25 cellular contexts compared by ENCODE assay signal in genomic region chr1:204033321-204033720, GRCh38. TPM values are rescaled to one million over a fixed set of nuclear protein-coding genes. Genes with fewer than 3 reads are reported as not detected.
A peak's percentile ranks its signal among the peaks of the same experiment; 100 is the strongest.
DNase-seq lines count a peak whose midpoint lies in the region; ATAC-seq, FAIRE-seq and TF ChIP-seq lines count a peak whose summit lies in the region.
"Had no signal": no experiment of that assay in that cellular context is flagged by ENCODE, and none has a peak within 500 bp of the region (broad histone marks: within the 10 kb centered on the region; RNA-seq: fewer than 3 reads in every experiment).

No MANE protein-coding gene starts in this region.

- H2AFZ ChIP-seq in GM23338, result peak overlapping the region; percentile 63; the same call in 1 of the 2 replicates

- no peak overlapping the region for H3K27ac ChIP-seq in GM23338 (ENCODE audit: low read depth)
- H3K27ac ChIP-seq: A549; BLaER1 treated with 17β-estradiol and CSF1 and Interleukin-3, amounts not matched to agents 10 nM and 100 nM had no signal

- H3K4me1 Mint-ChIP-seq in GM23338 (peaks cover 14% of the 10 kb centered on the region), nephron progenitor cell (peaks cover 53% of the 10 kb centered on the region)
- H3K4me1 Mint-ChIP-seq: CD8-positive, alpha-beta memory T cell had no signal

- H3K36me3 Mint-ChIP-seq in GM23338 (ENCODE audit: low read depth), result no peaks in the 10 kb centered on the region
- H3K36me3 Mint-ChIP-seq in nephron progenitor cell (ENCODE audit: low read depth), result peaks cover 3% of the 10 kb centered on the region
- H3K36me3 Mint-ChIP-seq: CD14-positive monocyte; CD8-positive, alpha-beta memory T cell had no signal

- no peak overlapping the region for H3K4me3 Mint-ChIP-seq in GM23338
- no peak overlapping the region for H3K4me3 Mint-ChIP-seq in nephron progenitor cell
- H3K4me3 Mint-ChIP-seq: CD14-positive monocyte; CD4-positive, alpha-beta T cell; CD8-positive, alpha-beta memory T cell had no signal

- TF ChIP-seq RAD21 in Ishikawa (IDR thresholded peaks at IDR 0.05; ENCODE audit: low read depth), result no peak

- no peaks in the 10 kb centered on the region for H3F3A ChIP-seq in GM23338 (replicated peaks; ENCODE audit: low read depth)

- H3K27me3 Mint-ChIP-seq in GM23338 (ENCODE audit: insufficient read depth, low read depth, poor library complexity) (peaks cover 8% of the 10 kb centered on the region), nephron progenitor cell (ENCODE audit: low read depth, poor library complexity) (peaks cover 4% of the 10 kb centered on the region)

- no peak for FAIRE-seq in GM19239 (lab: Jason Lieb, UNC)
- FAIRE-seq: A549, D721Med, GM12891, GM18507, H1 had no signal

- TF ChIP-seq CTCF in GM23338 (conservative IDR thresholded peaks at IDR 0.05; ENCODE audit: low read depth in 2 of 2) (no peak), nephron progenitor cell (IDR thresholded peaks at IDR 0.05) (no peak)

- DNase-seq in GM23338 (ENCODE audit: low spot score) (no peak), nephron progenitor cell (no peak), activated gamma-delta T cell treated with Interleukin-2 at 50 U/mL for 16 hours (no peak), GM19239 (ENCODE audit: insufficient read length, low spot score) (no peak)
- no peak for DNase-seq in stimulated activated CD4-positive, alpha-beta T cell treated with anti-CD3 and anti-CD28 coated beads, Interleukin-4, amount 100 ng/mL, for 1 hour
- DNase-seq: 8988T; ACHN; AML-193; CD4-positive, alpha-beta T cell; CD8-positive, alpha-beta memory T cell; DMS 273 treated with DMSO at 0.1 percent for 48 hours; DMS79 treated with DMSO at 0.1 percent for 48 hours; GF-D8; H7; HCEC 1CT had no signal

- ATAC-seq in GM23338, result no peak

- H3K4me1 ChIP-seq in GM23338 (ENCODE audit: insufficient read depth), result peaks cover 8% of the 10 kb centered on the region
- H3K4me1 ChIP-seq: A549, BE2C had no signal

- H3K79me2 ChIP-seq in GM23338 (replicated peaks; ENCODE audit: insufficient read depth), result no peaks in the 10 kb centered on the region

- H4K20me1 ChIP-seq in GM23338 (replicated peaks; ENCODE audit: insufficient read depth), result no peaks in the 10 kb centered on the region
- H4K20me1 ChIP-seq: BLaER1 treated with 17β-estradiol and CSF1 and Interleukin-3, amounts not matched to agents 10 nM and 100 nM had no signal

- H3K9me3 Mint-ChIP-seq in GM23338 (no peaks in the 10 kb centered on the region), nephron progenitor cell (peaks cover 3% of the 10 kb centered on the region)
- H3K9me3 Mint-ChIP-seq: CD4-positive, alpha-beta T cell had no signal

- H3K4me2 ChIP-seq in GM23338, result no peak overlapping the region
- H3K4me2 ChIP-seq: A549; BLaER1 treated with 17β-estradiol and CSF1 and Interleukin-3, amounts not matched to agents 10 nM and 100 nM had no signal

- no peaks in the 10 kb centered on the region for H3K9me2 ChIP-seq in GM23338 (ENCODE audit: insufficient read depth)

- TF ChIP-seq EP300 in Ishikawa (IDR thresholded peaks at IDR 0.05; ENCODE audit: borderline replicate concordance), result no peak

- H3K36me3 ChIP-seq in GM23338 (ENCODE audit: insufficient read depth), result no peaks in the 10 kb centered on the region
- H3K36me3 ChIP-seq: BE2C; BLaER1 treated with 17β-estradiol and CSF1 and Interleukin-3, amounts not matched to agents 10 nM and 100 nM had no signal

- no peaks in the 10 kb centered on the region for H3K27me3 ChIP-seq in GM23338 (ENCODE audit: insufficient read depth)
- H3K27me3 ChIP-seq: BE2C; BLaER1 treated with 17β-estradiol and CSF1 and Interleukin-3, amounts not matched to agents 10 nM and 100 nM had no signal

- H3K27ac Mint-ChIP-seq in GM23338 (no peak overlapping the region), nephron progenitor cell (peak overlapping the region; percentile 2)
- H3K27ac Mint-ChIP-seq: CD14-positive monocyte; CD4-positive, alpha-beta T cell had no signal

- no peak overlapping the region for H3K4me3 ChIP-seq in GM23338
- H3K4me3 ChIP-seq: A549; BLaER1 treated with 17β-estradiol and CSF1 and Interleukin-3, amounts not matched to agents 10 nM and 100 nM had no signal

TF ChIP-seq in GM23338, 12 proteins besides CTCF, POLR2A, EP300 and RAD21 (continues in another document):
- TF ChIP-seq EZH2phosphoT487 (IDR thresholded peaks at IDR 0.05; ENCODE audit: unreplicated experiment) (no peak), ETS1 (IDR thresholded peaks at IDR 0.05) (no peak), ZNF114 (CRISPR knock-in tag; IDR thresholded peaks at IDR 0.05) (no peak), JUNB (IDR thresholded peaks at IDR 0.05; ENCODE audit: unreplicated experiment) (no peak), REST (IDR thresholded peaks at IDR 0.05; ENCODE audit: unreplicated experiment) (no peak), STAT1 (IDR thresholded peaks at IDR 0.05; ENCODE audit: unreplicated experiment) (no peak)

TF ChIP-seq in Ishikawa, 13 proteins besides CTCF, POLR2A, EP300 and RAD21:
- TF ChIP-seq CEBPB (IDR thresholded peaks at IDR 0.05), result peak; percentile 38; the same call in 1 of the 2 replicates
- no peak for TF ChIP-seq EGR1 (IDR thresholded peaks at IDR 0.05)

RNA-seq across cellular contexts. Expression of gene SOX13, which starts 39.6 kb away (rescaled TPM):
- total RNA-seq in GM23338 (2014; rRNA removed; shearing (Covaris generic)), result 105 and 123 TPM in 2 replicates
- polyA plus RNA-seq in GM23338 (2016; fragmentation: Nextera tagmentation; extraction: Ambion mirVana), result 28.6 and 32.3 TPM in 2 replicates
- total RNA-seq: G401 had no signal
- polyA plus RNA-seq: CD14-positive monocyte had no signal
